Comparison of ENCODE assay signal across 18 cellular contexts in the genomic region with DNA sequence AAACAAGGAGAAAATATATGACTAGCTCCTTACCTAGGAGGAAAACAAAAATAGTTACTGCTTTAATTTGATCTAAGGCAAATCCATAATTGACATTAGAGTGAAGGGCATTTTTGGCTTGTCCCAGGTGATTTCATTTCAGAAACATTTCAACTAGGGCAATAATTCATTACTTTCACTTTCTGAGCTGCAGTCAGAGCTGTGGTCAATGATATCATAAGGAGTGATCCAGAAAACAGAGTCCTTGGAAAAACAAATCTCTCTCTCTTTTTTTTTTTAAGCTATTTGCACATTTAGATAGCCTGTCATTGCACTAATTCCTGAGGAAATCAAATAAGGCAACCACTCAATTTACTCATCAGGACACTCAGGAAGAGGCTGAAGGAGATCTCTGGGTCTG.
A peak's percentile ranks its signal among the peaks of the same experiment; 100 is the strongest.
DNase-seq lines count a peak whose midpoint lies in the region; ATAC-seq, FAIRE-seq and TF ChIP-seq lines count a peak whose summit lies in the region.
"Had no signal": no experiment of that assay in that cellular context is flagged by ENCODE, and none has a peak within 500 bp of the region (broad histone marks: within the 10 kb centered on the region; RNA-seq: fewer than 3 reads in every experiment).

No MANE protein-coding gene starts in this region.

- H3K4me3 ChIP-seq in kidney epithelial cell (ENCODE audit: low read depth, low read length): no peak overlapping the region

- ATAC-seq in HG03571 (IDR thresholded peaks at IDR 0.05; ENCODE audit: unreplicated experiment): no peak

- no peak for FAIRE-seq in RCC 7860 (lab: Jason Lieb, UNC)
- FAIRE-seq: A204.1, D721Med, G401.6, GM12891 had no signal

- no peaks in the 10 kb centered on the region for H3K27me3 ChIP-seq in kidney epithelial cell (ENCODE audit: control insufficient read depth, insufficient read depth, low read length)
- H3K27me3 ChIP-seq: BE2C had no signal

- DNase-seq in A172 (ENCODE audit: low spot score) (peak; percentile 26), RCC 7860 (ENCODE audit: low spot score) (peak; percentile 32), kidney epithelial cell (ENCODE audit: low read depth) (peak; percentile 18), renal cortical epithelial cell (ENCODE audit: low read depth) (peak; percentile 34), AG08396 (ENCODE audit: low spot score) (no peak), MV-4-11 (lab: John Stamatoyannopoulos, UW) (no peak)
- DNase-seq: BE2C; CD4-positive, alpha-beta memory T cell; DMS153; DMS79 treated with DMSO at 0.1 percent for 48 hours; EL; GOT3; H9 had no signal

- TF ChIP-seq CTCF in kidney epithelial cell (IDR thresholded peaks at IDR 0.05; ENCODE audit: insufficient read depth, low read length, poor library complexity, severe bottlenecking): no peak

- no peaks in the 10 kb centered on the region for H3K36me3 ChIP-seq in kidney epithelial cell (ENCODE audit: control insufficient read depth, insufficient read depth, low read length)
- H3K36me3 ChIP-seq: BE2C had no signal

Comparison
In these comparisons a context has a peak if more than half of its experiments do, and no peak if none do; other contexts are left out.
1. DNase-seq: peak in A172 (single experiment), RCC 7860 (single experiment), kidney epithelial cell (single experiment) and renal cortical epithelial cell (single experiment); none in AG08396 (single experiment) and MV-4-11 (single experiment).